ENCODE assay signal across 11 cellular contexts in genomic region chr20:44614525-44614924, GRCh38. TPM values are rescaled to one million over a fixed set of nuclear protein-coding genes. Genes with fewer than 3 reads are reported as not detected.
DNase-seq lines count a peak whose midpoint lies in the region; ATAC-seq and TF ChIP-seq lines count a peak whose summit lies in the region.
"Had no signal": no experiment of that assay in that cellular context is flagged by ENCODE, and none has a peak within 500 bp of the region (broad histone marks: within the 10 kb centered on the region; RNA-seq: fewer than 3 reads in every experiment).

No MANE protein-coding gene starts in this region.

- TF ChIP-seq EP300 in stomach (IDR thresholded peaks at IDR 0.05), result no peak
- TF ChIP-seq EP300 in SK-N-SH (IDR thresholded peaks at IDR 0.05; ENCODE audit: borderline replicate concordance in 1 of 2, low read depth in 1 of 2, low read length in 1 of 2), result no peak

- H3K4me3 ChIP-seq in stomach (no peak overlapping the region), SK-N-SH (ENCODE audit: low read depth in 2 of 2, low read length in 1 of 2) (no peak overlapping the region)
- H3K4me3 ChIP-seq: colonic mucosa had no signal

- H3K4me3 Mint-ChIP-seq in brain, result no peak overlapping the region

- H3K4me1 ChIP-seq in stomach, result peaks cover 37 to 78% (median 48%) of the 10 kb centered on the region in 4 donors
- peaks cover 0 to 4% of the 10 kb centered on the region in 2 experiments; a peak in 1 of 4 replicates for H3K4me1 ChIP-seq in SK-N-SH (ENCODE audit: control insufficient read depth in 1 of 2, insufficient read depth in 2 of 2, low read depth in 1 of 2, low read length in 1 of 2)

- H3K9ac ChIP-seq in SK-N-SH, result no peak overlapping the region

- H3K27ac Mint-ChIP-seq in brain, result peak overlapping the region in 3 of 5 experiments; percentile 84 to 91 (median 91)

- intact Hi-C loops in stomach (cut with DNase I; ENCODE audit: low total_unique reads), result loop anchor here (10.0 kb wide), 2 partner anchors 230 to 400 kb away; partner anchors contain the start of gene OSER1

- peaks cover 16% of the 10 kb centered on the region for H3K36me3 Mint-ChIP-seq in brain

- H4K20me1 ChIP-seq in SK-N-SH (ENCODE audit: insufficient read depth), result no peaks in the 10 kb centered on the region

- DNase-seq in medulla oblongata (ENCODE audit: extremely low spot score), result peak; percentile 66
- DNase-seq in stomach, result no peak
- DNase-seq in SIG-M5 (lab: John Stamatoyannopoulos, UW), result no peak
- no peak for DNase-seq in SKM-1 (lab: John Stamatoyannopoulos, UW; ENCODE audit: unreplicated experiment)
- DNase-seq in SK-N-SH, result no peak
- DNase-seq: colonic mucosa, foreskin fibroblast, NCI-H345 had no signal

- H3K36me3 ChIP-seq in KOPT-K1 (ENCODE audit: insufficient read depth, low read length) (peaks cover 67% of the 10 kb centered on the region), stomach (peaks cover 42 to 64% (median 64%) of the 10 kb centered on the region in 4 donors), SK-N-SH (replicated peaks in 1 of 2; ENCODE audit: control insufficient read depth in 1 of 2, insufficient read depth in 2 of 2, low read length in 1 of 2) (peaks cover 4 to 28% of the 10 kb centered on the region in 2 experiments)
- H3K36me3 ChIP-seq: colonic mucosa had no signal

- no peak for TF ChIP-seq POLR2A in stomach (IDR thresholded peaks at IDR 0.05)

- H3K9me3 ChIP-seq in KOPT-K1 (ENCODE audit: insufficient read depth, low read length, poor library complexity, severe bottlenecking) (no peaks in the 10 kb centered on the region), stomach (no peaks in the 10 kb centered on the region), SK-N-SH (no peaks in the 10 kb centered on the region)
- H3K9me3 ChIP-seq: colonic mucosa had no signal

- H3K9me3 Mint-ChIP-seq in brain, result peaks cover 0 to 2% (median 0%) of the 10 kb centered on the region in 5 experiments

- TF ChIP-seq RAD21 in SK-N-SH (IDR thresholded peaks at IDR 0.05; ENCODE audit: low read length), result no peak

- no peak for ATAC-seq in GM21576 (IDR thresholded peaks at IDR 0.05; ENCODE audit: unreplicated experiment)

- TF ChIP-seq CTCF in brain (conservative IDR thresholded peaks at IDR 0.05) (no peak), stomach (IDR thresholded peaks at IDR 0.05) (no peak), SK-N-SH (IDR thresholded peaks at IDR 0.05) (no peak)

- POLR2A ChIA-PET in SK-N-SH (lab: Yijun Ruan, JAX), result no interaction called here

- CTCF ChIA-PET in SK-N-SH (lab: Yijun Ruan, JAX), result interaction anchor here (1.4 kb wide), 1 partner anchor 397 kb away, joined by 3 read pairs; no protein-coding TSS in a partner anchor

- peaks cover 17% of the 10 kb centered on the region; the same call in 1 of the 2 replicates for H3K79me2 ChIP-seq in SK-N-SH (ENCODE audit: insufficient read depth)

- H3K27ac ChIP-seq in KOPT-K1 (ENCODE audit: low read depth, low read length, poor library complexity, severe bottlenecking) (peak overlapping the region; percentile 90), stomach (peak overlapping the region in 4 of 5 donors; percentile 54 to 71 (median 66)), SK-N-SH (ENCODE audit: low read depth in 2 of 2, low read length in 1 of 2) (no peak overlapping the region)
- H3K27ac ChIP-seq: colonic mucosa had no signal

- H2AFZ ChIP-seq in SK-N-SH (ENCODE audit: low read depth), result no peak overlapping the region

- peaks cover 27% of the 10 kb centered on the region for H3K4me1 Mint-ChIP-seq in brain

- no peaks in the 10 kb centered on the region for H3K27me3 Mint-ChIP-seq in brain

- no peaks in the 10 kb centered on the region for H3K9me2 ChIP-seq in SK-N-SH

- no peak overlapping the region for H3K4me2 ChIP-seq in SK-N-SH

- 67 to 87% (median 78%) methylated on average over 9 to 14 of the region's 14 CpGs for WGBS in stomach, 5 donors
- WGBS in SK-N-SH (ENCODE audit: low lambda C conversion rate), result 87% methylated on average over 9 of the region's 14 CpGs

- no peaks in the 10 kb centered on the region for H3K27me3 ChIP-seq in stomach
- H3K27me3 ChIP-seq in SK-N-SH (ENCODE audit: insufficient read depth), result no peaks in the 10 kb centered on the region
- H3K27me3 ChIP-seq: colonic mucosa had no signal

- no peaks in the 10 kb centered on the region for H3F3A ChIP-seq in SK-N-SH (replicated peaks; ENCODE audit: insufficient read depth)

TF ChIP-seq in SK-N-SH, 30 proteins besides CTCF, POLR2A, EP300 and RAD21:
- no peak for TF ChIP-seq RXRA (IDR thresholded peaks at IDR 0.05; ENCODE audit: borderline replicate concordance, low read depth)
- no peak for TF ChIP-seq NRF1 (IDR thresholded peaks at IDR 0.05; ENCODE audit: low read depth, low read length)
- no peak for TF ChIP-seq NFIC (IDR thresholded peaks at IDR 0.05; ENCODE audit: borderline replicate concordance)
- no peak for TF ChIP-seq GABPA (IDR thresholded peaks at IDR 0.05; ENCODE audit: low read depth)
TF ChIP-seq in SK-N-SH: peak in this region for 0.

RNA-seq across cellular contexts. Expression of gene PKIG, which starts 32.1 kb away (rescaled TPM):
- polyA plus RNA-seq in brain (ENCODE audit: insufficient read depth, low read depth, low replicate concordance) (131 TPM), stomach (100 to 1,000 TPM in 1 of 3 donors, 10 to 100 TPM in 2; 52.0 to 124 (median 86.9) TPM), SK-N-SH (2012; rRNA removed) (63.9 and 92.9 TPM in 2 replicates)
- 100 to 1,000 TPM in 1 of 5 donors, 10 to 100 TPM in 4; 17.4 to 113 (median 41.7) TPM for total RNA-seq in stomach
- 67.5 and 78.6 TPM in 2 replicates for polyA plus RNA-seq in SK-N-SH (2012; cell fraction: cytosol; rRNA removed)
- 29.9 and 37.7 TPM in 2 replicates for polyA plus RNA-seq in SK-N-SH (2012; cell fraction: nucleus; rRNA removed)

RNA-seq across cellular contexts. Expression of gene ADA, which starts 37.0 kb away (rescaled TPM):
- polyA plus RNA-seq in brain (ENCODE audit: insufficient read depth, low read depth, low replicate concordance), result 5.0 TPM
- total RNA-seq in stomach, result 100 to 1,000 TPM in 1 of 5 donors, 10 to 100 TPM in 3, 1 to 10 TPM in 1; 2.3 to 165 (median 22.3) TPM
- 10 to 100 TPM; 27.9 to 81.0 (median 53.1) TPM for polyA plus RNA-seq in stomach
- polyA plus RNA-seq in SK-N-SH (2012; rRNA removed), result 25.7 and 28.3 TPM in 2 replicates
- 14.9 and 20.7 TPM in 2 replicates for polyA plus RNA-seq in SK-N-SH (2012; cell fraction: cytosol; rRNA removed)
- 50.4 and 63.8 TPM in 2 replicates for polyA plus RNA-seq in SK-N-SH (2012; cell fraction: nucleus; rRNA removed)

Comparison
In these comparisons a context has a peak if more than half of its experiments do, and no peak if none do; other contexts are left out.
1. H3K27ac ChIP-seq: peak in KOPT-K1 (single experiment) and stomach (4 of 5); none in SK-N-SH (0 of 2).